ENCODE assay signal across 13 cellular contexts in genomic region chr18:48452863-48453323, GRCh38. TPM values are rescaled to one million over a fixed set of nuclear protein-coding genes. Genes with fewer than 3 reads are reported as not detected.
DNase-seq lines count a peak whose midpoint lies in the region; ATAC-seq and TF ChIP-seq lines count a peak whose summit lies in the region.
"Had no signal": no experiment of that assay in that cellular context is flagged by ENCODE, and none has a peak within 500 bp of the region (broad histone marks: within the 10 kb centered on the region; RNA-seq: fewer than 3 reads in every experiment).

No MANE protein-coding gene starts in this region.

- ATAC-seq in PC-3 (no peak), foreskin keratinocyte (peak; percentile 9), omental fat pad (ENCODE audit: low FRiP score) (peak; percentile 55), T-helper 17 cell (no peak), HG02970 (IDR thresholded peaks at IDR 0.05; ENCODE audit: low FRiP score, unreplicated experiment) (no peak), GM18511 (IDR thresholded peaks at IDR 0.05; ENCODE audit: unreplicated experiment) (no peak)

- H3K27ac ChIP-seq in PC-3 (ENCODE audit: low read length) = peak overlapping the region; percentile 47
- H3K27ac ChIP-seq in foreskin keratinocyte = peak overlapping the region; percentile 43

- no peaks in the 10 kb centered on the region for H3K9me3 ChIP-seq in PC-3 (ENCODE audit: low read length)
- no peaks in the 10 kb centered on the region for H3K9me3 ChIP-seq in T-helper 17 cell (ENCODE audit: control insufficient read depth, low read length, poor library complexity, severe bottlenecking)

- no peaks in the 10 kb centered on the region for H3K36me3 ChIP-seq in PC-3 (ENCODE audit: low read depth, low read length)

- BruUV-seq in PC-3 (replicated peaks; lab: Mats Ljungman, UMichigan) = no TSS peak

- H3K4me1 ChIP-seq in PC-3 (ENCODE audit: insufficient read depth, low read length) (peaks cover 17% of the 10 kb centered on the region), foreskin keratinocyte (peaks cover 18% of the 10 kb centered on the region)

- peaks cover 27% of the 10 kb centered on the region for H3K27me3 Mint-ChIP-seq in T-helper 17 cell

- no peaks in the 10 kb centered on the region for H3K79me2 ChIP-seq in PC-3 (ENCODE audit: low read length)

- no peak overlapping the region for H3K4me3 ChIP-seq in PC-3 (ENCODE audit: low read length)

- CTCF ChIA-PET in PC-3 (lab: Charles Lee) = no interaction called here

- TF ChIP-seq CTCF in PC-3 (conservative IDR thresholded peaks at IDR 0.05; ENCODE audit: low read depth, low read length) (no peak), foreskin keratinocyte (conservative IDR thresholded peaks at IDR 0.05) (no peak), omental fat pad (IDR thresholded peaks at IDR 0.05) (no peak)

- H3K27me3 ChIP-seq in PC-3 (ENCODE audit: low read length) = no peaks in the 10 kb centered on the region
- peaks cover 18% of the 10 kb centered on the region for H3K27me3 ChIP-seq in foreskin keratinocyte

- POLR2A ChIA-PET in PC-3 (lab: Charles Lee; ENCODE audit: unreplicated experiment) = no interaction called here

- no peak overlapping the region for H3K27ac Mint-ChIP-seq in T-helper 17 cell
- H3K27ac Mint-ChIP-seq: stimulated activated naive CD8-positive, alpha-beta T cell treated with anti-CD3 and anti-CD28 coated beads, Interleukin-15, Interleukin-2, amounts not matched to agents 100 ng/mL and 50 ng/mL, for 24 hours had no signal

- H3K4me2 ChIP-seq in PC-3 (ENCODE audit: low read length) = no peak overlapping the region

- intact Hi-C loops in PC-3 (cut with micrococcal nuclease) = no loop called here

- H4K20me1 ChIP-seq in PC-3 (ENCODE audit: low read length) = no peaks in the 10 kb centered on the region

- no peak overlapping the region for H2AFZ ChIP-seq in PC-3 (ENCODE audit: low read length)

- H3K4me1 Mint-ChIP-seq in T-helper 17 cell = peaks cover 28% of the 10 kb centered on the region

- peak overlapping the region; percentile 8; the same call in 1 of the 2 replicates for H3K9ac ChIP-seq in PC-3 (ENCODE audit: low read length)

- DNase-seq in Ammon's horn (ENCODE audit: low spot score) (peak; percentile 39), PC-3 (no peak), foreskin keratinocyte (peak in 1 of 2 donors; percentile 52), omental fat pad (ENCODE audit: low spot score) (no peak), T-helper 17 cell (no peak), NCI-H1048 (lab: John Stamatoyannopoulos, UW) (no peak)
- DNase-seq: ACHN, DMS 273 treated with DMSO at 0.1 percent for 48 hours, NCI-H1105 had no signal

- H3K9me2 ChIP-seq in PC-3 (replicated peaks; ENCODE audit: low read length) = no peaks in the 10 kb centered on the region

- no peaks in the 10 kb centered on the region for H3F3A ChIP-seq in PC-3 (ENCODE audit: low read length, unreplicated experiment)

- H3K4me3 Mint-ChIP-seq in T-helper 17 cell = no peak overlapping the region
- H3K4me3 Mint-ChIP-seq: natural killer cell treated with Interleukin-12 subunit alpha and Interleukin-12 subunit beta and Interleukin-15 and Interleukin-18, amount 100 ng/mL, for 72 hours; stimulated activated naive CD8-positive, alpha-beta T cell treated with anti-CD3 and anti-CD28 coated beads, Interleukin-15, Interleukin-2, amounts not matched to agents 100 ng/mL and 50 ng/mL, for 24 hours had no signal

- H3K36me3 Mint-ChIP-seq in T-helper 17 cell (ENCODE audit: low read depth) = no peaks in the 10 kb centered on the region
- H3K36me3 Mint-ChIP-seq: natural killer cell treated with Interleukin-12 subunit alpha and Interleukin-12 subunit beta and Interleukin-15 and Interleukin-18, amount 100 ng/mL, for 72 hours had no signal

RNA-seq across cellular contexts. Expression of gene ZBTB7C, which starts 43.7 kb away (rescaled TPM):
- total RNA-seq in PC-3 (2014; rRNA removed) = 1.1 and 1.3 TPM in 2 replicates
- total RNA-seq in foreskin keratinocyte = under 0.01 and 0.07 TPM in 2 replicates
- polyA plus RNA-seq in foreskin keratinocyte = 0.02 TPM in 2 replicates
- total RNA-seq in omental fat pad = 10 to 100 TPM in 3 of 4 donors, 1 to 10 TPM in 1; 5.0 to 14.1 (median 13.3) TPM
- total RNA-seq in T-helper 17 cell = under 1 TPM in 1 of 2 donors, not detected in 1; 0.07 TPM
- total RNA-seq: natural killer cell treated with Interleukin-12 subunit alpha and Interleukin-12 subunit beta and Interleukin-15 and Interleukin-18, amount 100 ng/mL, for 72 hours had no signal

Comparison
In these comparisons a context has a peak if more than half of its experiments do, and no peak if none do; other contexts are left out.
1. ATAC-seq: peak in foreskin keratinocyte (single experiment) and omental fat pad (single experiment); none in PC-3 (single experiment), T-helper 17 cell (single experiment), HG02970 (single experiment) and GM18511 (single experiment).